9 cellular contexts compared by ENCODE assay signal in genomic region chr5:177607452-177608192, GRCh38. TPM values are rescaled to one million over a fixed set of nuclear protein-coding genes. Genes with fewer than 3 reads are reported as not detected.
DNase-seq lines count a peak whose midpoint lies in the region; ATAC-seq and TF ChIP-seq lines count a peak whose summit lies in the region.
"Had no signal": no experiment of that assay in that cellular context is flagged by ENCODE, and none has a peak within 500 bp of the region (broad histone marks: within the 10 kb centered on the region; RNA-seq: fewer than 3 reads in every experiment).

No MANE protein-coding gene starts in this region.

- no peak overlapping the region for H3K27ac Mint-ChIP-seq in activated naive CD8-positive, alpha-beta T cell treated with anti-CD3 and anti-CD28 coated beads for 36 hours
- H3K27ac Mint-ChIP-seq: stimulated activated naive CD8-positive, alpha-beta T cell treated with anti-CD3 and anti-CD28 coated beads, Interleukin-15, Interleukin-2, amounts not matched to agents 100 ng/mL and 50 ng/mL, for 24 hours had no signal

- no peaks in the 10 kb centered on the region for H3K79me2 ChIP-seq in SK-N-SH (ENCODE audit: insufficient read depth)

- H3K4me1 ChIP-seq in SK-N-SH (ENCODE audit: control insufficient read depth in 1 of 2, insufficient read depth in 2 of 2, low read depth in 1 of 2, low read length in 1 of 2): peaks cover 0 to 10% of the 10 kb centered on the region in 2 experiments; a peak in 1 of 4 replicates

- TF ChIP-seq CTCF in AG09309 (IDR thresholded peaks at IDR 0.05; ENCODE audit: control insufficient read depth, insufficient read depth, low read depth, low read length, missing control alignments) (peak; percentile 96), NB4 (IDR thresholded peaks at IDR 0.05; ENCODE audit: low read depth, low read length) (peak; percentile 88), SK-N-SH (IDR thresholded peaks at IDR 0.05) (peak; percentile 80)

- H3K4me1 Mint-ChIP-seq in activated naive CD8-positive, alpha-beta T cell treated with anti-CD3 and anti-CD28 coated beads for 36 hours: peaks cover 8% of the 10 kb centered on the region

- CTCF ChIA-PET in SK-N-SH (lab: Yijun Ruan, JAX): interaction anchor here (0.6 to 2.2 kb wide), 10 partner anchors 8 to 454 kb away, joined by 3 to 13 read pairs (median 6); partner anchors contain the start of gene B4GALT7

- H3K4me3 Mint-ChIP-seq in activated naive CD8-positive, alpha-beta T cell treated with anti-CD3 and anti-CD28 coated beads for 36 hours: no peak overlapping the region
- H3K4me3 Mint-ChIP-seq: stimulated activated naive CD8-positive, alpha-beta T cell treated with anti-CD3 and anti-CD28 coated beads, Interleukin-15, Interleukin-2, amounts not matched to agents 100 ng/mL and 50 ng/mL, for 24 hours had no signal

- H3K27me3 Mint-ChIP-seq in activated naive CD8-positive, alpha-beta T cell treated with anti-CD3 and anti-CD28 coated beads for 36 hours: no peaks in the 10 kb centered on the region
- H3K27me3 Mint-ChIP-seq: stimulated activated naive CD8-positive, alpha-beta T cell treated with anti-CD3 and anti-CD28 coated beads, Interleukin-15, Interleukin-2, amounts not matched to agents 100 ng/mL and 50 ng/mL, for 24 hours had no signal

- no peak for TF ChIP-seq EP300 in SK-N-SH (IDR thresholded peaks at IDR 0.05; ENCODE audit: borderline replicate concordance in 1 of 2, low read depth in 1 of 2, low read length in 1 of 2)

- H3K9ac ChIP-seq in SK-N-SH: no peak overlapping the region

- no peak for TF ChIP-seq POLR2A in NB4 (IDR thresholded peaks at IDR 0.05; ENCODE audit: extremely low read depth, insufficient read length)

- H3F3A ChIP-seq in SK-N-SH (replicated peaks; ENCODE audit: insufficient read depth): no peaks in the 10 kb centered on the region

- POLR2A ChIA-PET in SK-N-SH (lab: Yijun Ruan, JAX): interaction anchor here (0.6 to 1.5 kb wide), 2 partner anchors 15 to 597 kb away, joined by 3 to 4 read pairs; partner anchors contain the start of genes HNRNPAB and TMED9

- H3K9me3 Mint-ChIP-seq in activated naive CD8-positive, alpha-beta T cell treated with anti-CD3 and anti-CD28 coated beads for 36 hours: no peaks in the 10 kb centered on the region
- H3K9me3 Mint-ChIP-seq: stimulated activated naive CD8-positive, alpha-beta T cell treated with anti-CD3 and anti-CD28 coated beads, Interleukin-15, Interleukin-2, amounts not matched to agents 100 ng/mL and 50 ng/mL, for 24 hours had no signal

- H3K36me3 ChIP-seq in SK-N-SH (replicated peaks in 1 of 2; ENCODE audit: control insufficient read depth in 1 of 2, insufficient read depth in 2 of 2, low read length in 1 of 2): peaks cover 0 to 22% of the 10 kb centered on the region in 2 experiments

- no peak overlapping the region for H3K27ac ChIP-seq in SK-N-SH (ENCODE audit: low read depth in 2 of 2, low read length in 1 of 2)

- H2AFZ ChIP-seq in SK-N-SH (ENCODE audit: low read depth): no peak overlapping the region

- H3K9me2 ChIP-seq in SK-N-SH: no peaks in the 10 kb centered on the region

- TF ChIP-seq RAD21 in SK-N-SH (IDR thresholded peaks at IDR 0.05; ENCODE audit: low read length): peak; percentile 75

- H3K4me3 ChIP-seq in AG09309 (ENCODE audit: control insufficient read depth, low read depth, low read length) (no peak overlapping the region), NB4 (ENCODE audit: low read depth, low read length) (no peak overlapping the region), SK-N-SH (ENCODE audit: low read depth in 2 of 2, low read length in 1 of 2) (no peak overlapping the region)

- DNase-seq in AG09309 (ENCODE audit: low read depth) (peak; percentile 39), NB4 (ENCODE audit: low read depth) (peak; percentile 79), SK-N-SH (peak; percentile 93), Right ventricle myocardium superior (peak; percentile 83), posterior vena cava (ENCODE audit: low spot score) (peak; percentile 92)
- DNase-seq in activated naive CD8-positive, alpha-beta T cell treated with anti-CD3 and anti-CD28 coated beads for 36 hours: peak; percentile 75

- intact Hi-C loops in Right ventricle myocardium superior (cut with DNase I) (no loop called here), posterior vena cava (cut with DNase I) (no loop called here)

- H4K20me1 ChIP-seq in SK-N-SH (ENCODE audit: insufficient read depth): no peaks in the 10 kb centered on the region

- ATAC-seq in GM19324 (IDR thresholded peaks at IDR 0.05; ENCODE audit: low FRiP score, unreplicated experiment) (peak; percentile 62), Right ventricle myocardium superior (ENCODE audit: poor library complexity) (peak; percentile 87), GM18873 (IDR thresholded peaks at IDR 0.05; ENCODE audit: low FRiP score, unreplicated experiment) (no peak)

- WGBS in SK-N-SH (ENCODE audit: low lambda C conversion rate): 26% methylated on average over 5 of the region's 15 CpGs

- no peak overlapping the region for H3K4me2 ChIP-seq in SK-N-SH

- H3K9me3 ChIP-seq in SK-N-SH: no peaks in the 10 kb centered on the region

- no peaks in the 10 kb centered on the region for H3K27me3 ChIP-seq in SK-N-SH (ENCODE audit: insufficient read depth)

- H3K36me3 Mint-ChIP-seq in activated naive CD8-positive, alpha-beta T cell treated with anti-CD3 and anti-CD28 coated beads for 36 hours: peaks cover 5% of the 10 kb centered on the region

TF ChIP-seq in SK-N-SH, 30 proteins besides CTCF, POLR2A, EP300 and RAD21:
- no peak for TF ChIP-seq USF1 (IDR thresholded peaks at IDR 0.05; ENCODE audit: borderline replicate concordance, low read depth)
- peak; percentile 33; the same call in 1 of the 2 replicates for TF ChIP-seq MAX (IDR thresholded peaks at IDR 0.05; ENCODE audit: low read depth)
- peak; percentile 79 for TF ChIP-seq SMC3 (IDR thresholded peaks at IDR 0.05; ENCODE audit: low read depth, low read length)

RNA-seq across cellular contexts. Expression of gene B4GALT7, which starts 7.7 kb away (rescaled TPM):
- 37.5 and 39.1 TPM in 2 replicates for polyA plus RNA-seq in SK-N-SH (2012; rRNA removed)
- 15.1 and 25.9 TPM in 2 replicates for polyA plus RNA-seq in SK-N-SH (2012; cell fraction: cytosol; rRNA removed)
- 65.2 and 69.8 TPM in 2 replicates for polyA plus RNA-seq in SK-N-SH (2012; cell fraction: nucleus; rRNA removed)
- total RNA-seq in activated naive CD8-positive, alpha-beta T cell treated with anti-CD3 and anti-CD28 coated beads for 36 hours: 10 to 100 TPM; 20.0 to 21.0 TPM
- 12.9 TPM for total RNA-seq in Right ventricle myocardium superior
- 10 to 100 TPM; 17.1 to 17.6 TPM for total RNA-seq in posterior vena cava

RNA-seq across cellular contexts. Expression of gene TMED9, which starts 15.6 kb away (rescaled TPM):
- 264 and 320 TPM in 2 replicates for polyA plus RNA-seq in SK-N-SH (2012; rRNA removed)
- polyA plus RNA-seq in SK-N-SH (2012; cell fraction: cytosol; rRNA removed): 199 and 268 TPM in 2 replicates
- polyA plus RNA-seq in SK-N-SH (2012; cell fraction: nucleus; rRNA removed): 117 and 153 TPM in 2 replicates
- 100 to 1,000 TPM; 102 to 103 TPM for total RNA-seq in activated naive CD8-positive, alpha-beta T cell treated with anti-CD3 and anti-CD28 coated beads for 36 hours
- 61.0 TPM for total RNA-seq in Right ventricle myocardium superior
- total RNA-seq in posterior vena cava: 100 to 1,000 TPM; 117 TPM

RNA-seq across cellular contexts. Expression of gene FAM193B, which starts 53.3 kb away (rescaled TPM):
- 44.4 and 48.1 TPM in 2 replicates for polyA plus RNA-seq in SK-N-SH (2012; rRNA removed)
- 10.1 and 14.0 TPM in 2 replicates for polyA plus RNA-seq in SK-N-SH (2012; cell fraction: cytosol; rRNA removed)
- 327 and 442 TPM in 2 replicates for polyA plus RNA-seq in SK-N-SH (2012; cell fraction: nucleus; rRNA removed)
- total RNA-seq in activated naive CD8-positive, alpha-beta T cell treated with anti-CD3 and anti-CD28 coated beads for 36 hours: 10 to 100 TPM; 47.2 to 52.9 TPM
- 23.2 TPM for total RNA-seq in Right ventricle myocardium superior
- total RNA-seq in posterior vena cava: 10 to 100 TPM; 33.6 to 36.5 TPM

Comparison
In these comparisons a context has a peak if more than half of its experiments do, and no peak if none do; other contexts are left out.
1. DNase-seq: peak in every context shown above with its lines; median percentile 93 in SK-N-SH; 92 in posterior vena cava; 83 in Right ventricle myocardium superior; 79 in NB4; 75 in activated naive CD8-positive, alpha-beta T cell treated with anti-CD3 and anti-CD28 coated beads for 36 hours; 39 in AG09309.